26 cellular contexts compared by ENCODE assay signal in the genomic region with DNA sequence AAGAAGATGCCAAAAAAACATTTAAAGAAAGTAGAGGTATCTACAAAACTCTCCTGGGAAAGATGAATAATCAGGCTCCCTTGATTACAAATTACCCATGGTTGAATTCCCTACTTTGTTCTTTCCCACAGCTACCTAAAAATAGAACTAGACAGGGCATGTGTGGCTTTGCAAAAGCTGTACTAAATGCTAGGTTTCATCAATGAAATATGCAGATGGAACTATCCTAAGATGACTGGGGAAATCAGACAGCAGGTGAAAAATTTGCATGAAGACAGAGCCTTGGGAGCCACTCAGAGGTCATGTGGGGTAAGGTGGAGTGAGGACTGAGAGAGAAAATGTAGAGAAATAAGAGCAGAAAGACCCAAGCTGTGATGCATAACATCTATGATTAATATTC. TPM values are rescaled to one million over a fixed set of nuclear protein-coding genes. Genes with fewer than 3 reads are reported as not detected.
DNase-seq lines count a peak whose midpoint lies in the region; ATAC-seq and TF ChIP-seq lines count a peak whose summit lies in the region.
"Had no signal": no experiment of that assay in that cellular context is flagged by ENCODE, and none has a peak within 500 bp of the region (broad histone marks: within the 10 kb centered on the region; RNA-seq: fewer than 3 reads in every experiment).

No MANE protein-coding gene starts in this region.

- H2BK5ac ChIP-seq in mesenchymal stem cell (ENCODE audit: low read depth, low read length, poor library complexity, severe bottlenecking): no peak overlapping the region

- H3K79me1 ChIP-seq in mesenchymal stem cell (replicated peaks; ENCODE audit: low read length, poor library complexity, severe bottlenecking): peaks cover 10% of the 10 kb centered on the region

- no peak overlapping the region for H4K91ac ChIP-seq in mesenchymal stem cell (ENCODE audit: low read length)

- H3K4ac ChIP-seq in mesenchymal stem cell (ENCODE audit: low read depth in 1 of 2, low read length in 2 of 2): no peak overlapping the region

- H3K4me1 ChIP-seq in PC-3 (ENCODE audit: insufficient read depth, low read length) (peaks cover 64% of the 10 kb centered on the region), mesenchymal stem cell (ENCODE audit: control insufficient read depth, insufficient read depth, low read depth, low read length) (peaks cover 4% of the 10 kb centered on the region)
- H3K4me1 ChIP-seq: HAP-1, neural progenitor cell, right atrium auricular region, upper lobe of left lung had no signal

- H3K4me2 ChIP-seq in PC-3 (ENCODE audit: low read length) (peak overlapping the region; percentile 79), mesenchymal stem cell (ENCODE audit: low read length, poor library complexity, severe bottlenecking) (no peak overlapping the region)
- H3K4me2 ChIP-seq: neural progenitor cell had no signal

- H3K4me3 ChIP-seq in PC-3 (ENCODE audit: low read length) (peak overlapping the region; percentile 51; the same call in 1 of the 2 replicates), mesenchymal stem cell (ENCODE audit: insufficient read depth in 1 of 2, low read depth in 1 of 2, low read length in 2 of 2) (no peak overlapping the region)
- H3K4me3 ChIP-seq: dorsolateral prefrontal cortex, HAP-1, neural progenitor cell, right atrium auricular region, SK-N-MC, upper lobe of left lung had no signal

- H2AK5ac ChIP-seq in mesenchymal stem cell (ENCODE audit: low read length, severe bottlenecking): peak overlapping the region; percentile 26

- H3K27ac Mint-ChIP-seq in chondrocyte (ENCODE audit: unreplicated experiment): peak overlapping the region; percentile 50
- H3K27ac Mint-ChIP-seq in CD4-positive, alpha-beta T cell: no peak overlapping the region
- H3K27ac Mint-ChIP-seq: activated CD4-positive, alpha-beta T cell treated with anti-CD3 and anti-CD28 coated beads, Interleukin-2, amount 10 ng/mL, durations not matched to agents 24 days and 14 days; brain; CD8-positive, alpha-beta T cell; neural progenitor cell; stimulated activated naive CD8-positive, alpha-beta T cell treated with anti-CD3 and anti-CD28 coated beads, Interleukin-15, Interleukin-2, amounts not matched to agents 100 ng/mL and 50 ng/mL, for 24 hours had no signal

- no peaks in the 10 kb centered on the region for H3K27me3 ChIP-seq in PC-3 (ENCODE audit: low read length)
- H3K27me3 ChIP-seq in mesenchymal stem cell (ENCODE audit: control insufficient read depth in 1 of 2, insufficient read depth in 1 of 2, low read length in 2 of 2): no peaks in the 10 kb centered on the region
- no peaks in the 10 kb centered on the region for H3K27me3 ChIP-seq in CD4-positive, alpha-beta T cell (ENCODE audit: control insufficient read depth, insufficient read depth, low read length)
- H3K27me3 ChIP-seq: dorsolateral prefrontal cortex, neural progenitor cell, right atrium auricular region, upper lobe of left lung had no signal

- CTCF ChIA-PET in PC-3 (lab: Charles Lee): interaction anchor here (0.5 kb wide), 1 partner anchor 163 kb away, joined by 3 read pairs; no protein-coding TSS in a partner anchor
- CTCF ChIA-PET in CD4-positive, alpha-beta T cell (lab: Charles Lee): interaction anchor here (0.8 to 1.1 kb wide), 2 partner anchors 22 to 725 kb away, joined by 3 to 4 read pairs; no protein-coding TSS in a partner anchor

- no peak overlapping the region for H2BK15ac ChIP-seq in mesenchymal stem cell (ENCODE audit: low read depth, poor library complexity, severe bottlenecking)

- no TSS peak for BruUV-seq in PC-3 (replicated peaks; lab: Mats Ljungman, UMichigan)

- no peak overlapping the region for H3K18ac ChIP-seq in mesenchymal stem cell (ENCODE audit: low read depth in 1 of 2, low read length in 2 of 2)

- no peaks in the 10 kb centered on the region for H4K20me1 ChIP-seq in PC-3 (ENCODE audit: low read length)

- H2AFZ ChIP-seq in PC-3 (ENCODE audit: low read length) (no peak overlapping the region), mesenchymal stem cell (ENCODE audit: low read depth, low read length) (no peak overlapping the region)
- H2AFZ ChIP-seq: neural progenitor cell had no signal

- H3K23ac ChIP-seq in mesenchymal stem cell (ENCODE audit: low read length in 2 of 2): no peak overlapping the region

- H3K9me3 ChIP-seq in PC-3 (ENCODE audit: low read length) (no peaks in the 10 kb centered on the region), mesenchymal stem cell (ENCODE audit: control insufficient read depth, low read length) (no peaks in the 10 kb centered on the region)
- peaks cover 10% of the 10 kb centered on the region for H3K9me3 ChIP-seq in CD4-positive, alpha-beta T cell (ENCODE audit: control insufficient read depth, low read length)
- H3K9me3 ChIP-seq: HAP-1 had no signal

- no peak for ATAC-seq in PC-3
- ATAC-seq in CD4-positive, alpha-beta T cell (ENCODE audit: poor library complexity): no peak
- ATAC-seq: CD8-positive, alpha-beta T cell; left cardiac atrium had no signal

- POLR2A ChIA-PET in PC-3 (lab: Charles Lee; ENCODE audit: unreplicated experiment): no interaction called here
- POLR2A ChIA-PET in CD4-positive, alpha-beta T cell (lab: Charles Lee): no interaction called here

- H3K9ac ChIP-seq in PC-3 (ENCODE audit: low read length) (peak overlapping the region; percentile 79), mesenchymal stem cell (ENCODE audit: low read length) (no peak overlapping the region)
- H3K9ac ChIP-seq: neural progenitor cell had no signal

- no peak overlapping the region for H4K8ac ChIP-seq in mesenchymal stem cell (ENCODE audit: low read length)

- peaks cover 24% of the 10 kb centered on the region for H3F3A ChIP-seq in PC-3 (ENCODE audit: low read length, unreplicated experiment)

- H3K9me3 Mint-ChIP-seq in chondrocyte (ENCODE audit: low read depth): no peaks in the 10 kb centered on the region
- H3K9me3 Mint-ChIP-seq in CD4-positive, alpha-beta T cell: no peaks in the 10 kb centered on the region

- H3K9me2 ChIP-seq in PC-3 (replicated peaks; ENCODE audit: low read length): no peaks in the 10 kb centered on the region

- H3K79me2 ChIP-seq in PC-3 (ENCODE audit: low read length): no peaks in the 10 kb centered on the region

- no peak overlapping the region for H3K4me3 Mint-ChIP-seq in chondrocyte (ENCODE audit: unreplicated experiment)
- H3K4me3 Mint-ChIP-seq in CD4-positive, alpha-beta T cell: no peak overlapping the region
- H3K4me3 Mint-ChIP-seq: activated CD4-positive, alpha-beta T cell treated with anti-CD3 and anti-CD28 coated beads, Interleukin-2, amount 10 ng/mL, durations not matched to agents 24 days and 14 days; CD8-positive, alpha-beta T cell; neural progenitor cell; stimulated activated naive CD8-positive, alpha-beta T cell treated with anti-CD3 and anti-CD28 coated beads, Interleukin-15, Interleukin-2, amounts not matched to agents 100 ng/mL and 50 ng/mL, for 24 hours had no signal

- H2BK12ac ChIP-seq in mesenchymal stem cell (ENCODE audit: low read length in 2 of 2): no peak overlapping the region

- TF ChIP-seq CTCF in PC-3 (conservative IDR thresholded peaks at IDR 0.05; ENCODE audit: low read depth, low read length): no peak
- TF ChIP-seq CTCF in chondrocyte (IDR thresholded peaks at IDR 0.05): no peak
- no peak for TF ChIP-seq CTCF in CD4-positive, alpha-beta T cell (IDR thresholded peaks at IDR 0.05)

- H2BK120ac ChIP-seq in mesenchymal stem cell (ENCODE audit: low read depth, low read length): no peak overlapping the region

- no peaks in the 10 kb centered on the region for H3K27me3 Mint-ChIP-seq in chondrocyte (ENCODE audit: low read depth)
- H3K27me3 Mint-ChIP-seq in CD4-positive, alpha-beta T cell: peaks cover 16% of the 10 kb centered on the region
- H3K27me3 Mint-ChIP-seq: stimulated activated naive CD8-positive, alpha-beta T cell treated with anti-CD3 and anti-CD28 coated beads, Interleukin-15, Interleukin-2, amounts not matched to agents 100 ng/mL and 50 ng/mL, for 24 hours had no signal

- H3K36me3 ChIP-seq in PC-3 (ENCODE audit: low read depth, low read length) (peaks cover 5% of the 10 kb centered on the region; the same call in 1 of the 2 replicates), mesenchymal stem cell (ENCODE audit: control insufficient read depth in 1 of 2, insufficient read depth in 2 of 2, low read depth in 1 of 2, low read length in 2 of 2) (peaks cover 13 to 27% of the 10 kb centered on the region in 2 experiments)
- H3K36me3 ChIP-seq: HAP-1, neural progenitor cell, right atrium auricular region had no signal

- peaks cover 8% of the 10 kb centered on the region for H3K36me3 Mint-ChIP-seq in chondrocyte (ENCODE audit: low read depth)
- no peaks in the 10 kb centered on the region for H3K36me3 Mint-ChIP-seq in CD4-positive, alpha-beta T cell (ENCODE audit: low read depth)
- H3K36me3 Mint-ChIP-seq: neural progenitor cell had no signal

- H3K4me1 Mint-ChIP-seq in chondrocyte (ENCODE audit: low read depth): peaks cover 40% of the 10 kb centered on the region
- no peaks in the 10 kb centered on the region for H3K4me1 Mint-ChIP-seq in CD4-positive, alpha-beta T cell (ENCODE audit: low read depth)
- H3K4me1 Mint-ChIP-seq: activated CD4-positive, alpha-beta T cell treated with anti-CD3 and anti-CD28 coated beads, Interleukin-2, amount 10 ng/mL, durations not matched to agents 24 days and 14 days; neural progenitor cell had no signal

- intact Hi-C loops in PC-3 (cut with micrococcal nuclease): no loop called here
- intact Hi-C loops in CD4-positive, alpha-beta T cell (cut with DNase I, micrococcal nuclease): no loop called here

- H3K27ac ChIP-seq in PC-3 (ENCODE audit: low read length): peak overlapping the region; percentile 95
- H3K27ac ChIP-seq in mesenchymal stem cell (ENCODE audit: low read length, poor library complexity, severe bottlenecking): peak overlapping the region; percentile 4
- no peak overlapping the region for H3K27ac ChIP-seq in CD4-positive, alpha-beta T cell (ENCODE audit: low read depth, low read length)
- H3K27ac ChIP-seq: neural progenitor cell, right atrium auricular region, SK-N-MC, upper lobe of left lung had no signal

- DNase-seq in AG08395 (ENCODE audit: low spot score) (peak; percentile 40), PC-3 (peak; percentile 55), chondrocyte (ENCODE audit: low spot score) (no peak), mesenchymal stem cell (no peak), cortex of kidney (lab: John Stamatoyannopoulos, UW) (no peak), NCI-H1694 treated with DMSO at 0.1 percent for 48 hours (lab: John Stamatoyannopoulos, UW) (no peak), ecto neural progenitor cell (ENCODE audit: low spot score) (no peak)
- DNase-seq in CD4-positive, alpha-beta T cell: no peak
- DNase-seq: ACHN; activated CD4-positive, alpha-beta T cell treated with anti-CD3 and anti-CD28 coated beads, Interleukin-2, amount 10 ng/mL, durations not matched to agents 24 days and 14 days; activated naive CD4-positive, alpha-beta T cell treated with Interleukin-2 at 50 U/mL for 16 hours; CD8-positive, alpha-beta T cell; dorsolateral prefrontal cortex; left cardiac atrium; midbrain; NCI-H187 treated with DMSO at 0.1 percent for 48 hours; NCI-H524; upper lobe of left lung had no signal

- H3K14ac ChIP-seq in mesenchymal stem cell (ENCODE audit: low read length in 2 of 2): no peak overlapping the region

RNA-seq across cellular contexts. Expression of gene LAYN, which starts 14.7 kb away (rescaled TPM):
- total RNA-seq in PC-3 (2014; rRNA removed) (0.47 TPM in 1 of 2 replicates, not detected in the other), chondrocyte (10.6 to 12.9 TPM (median 11.5 TPM) in 3 replicates)
- 41.2 TPM for polyA plus RNA-seq in mesenchymal stem cell (2013, experiment 1 of 2)
- polyA plus RNA-seq in mesenchymal stem cell (2013, experiment 2 of 2): 40.6 TPM
- 1 to 10 TPM; 1.3 to 1.4 TPM for total RNA-seq in CD4-positive, alpha-beta T cell
- total RNA-seq: HT-29 had no signal

RNA-seq across cellular contexts. Expression of gene HOATZ, which starts 40.7 kb away (rescaled TPM):
- total RNA-seq in PC-3 (2014; rRNA removed): not detected in 2 replicates
- not detected in 3 replicates for total RNA-seq in chondrocyte
- 0.07 TPM for polyA plus RNA-seq in mesenchymal stem cell (2013, experiment 1 of 2)
- 0.07 TPM for polyA plus RNA-seq in mesenchymal stem cell (2013, experiment 2 of 2)
- not detected for total RNA-seq in CD4-positive, alpha-beta T cell
- total RNA-seq: activated CD4-positive, alpha-beta T cell treated with anti-CD3 and anti-CD28 coated beads, Interleukin-2, amount 10 ng/mL, durations not matched to agents 24 days and 14 days; CD8-positive, alpha-beta T cell; fibroblast of lung; HT-29; left cardiac atrium; right atrium auricular region had no signal
- polyA plus RNA-seq: fibroblast of lung had no signal

RNA-seq across cellular contexts. Expression of gene BTG4, which starts 43.1 kb away (rescaled TPM):
- total RNA-seq in PC-3 (2014; rRNA removed): not detected in 2 replicates
- not detected in 3 replicates for total RNA-seq in chondrocyte
- polyA plus RNA-seq in mesenchymal stem cell (2013, experiment 1 of 2): 0.07 TPM
- polyA plus RNA-seq in mesenchymal stem cell (2013, experiment 2 of 2): 0.04 TPM
- not detected for total RNA-seq in CD4-positive, alpha-beta T cell
- total RNA-seq: activated CD4-positive, alpha-beta T cell treated with anti-CD3 and anti-CD28 coated beads, Interleukin-2, amount 10 ng/mL, durations not matched to agents 24 days and 14 days; CD8-positive, alpha-beta T cell; HT-29; left cardiac atrium; right atrium auricular region had no signal

RNA-seq across cellular contexts. Expression of gene SIK2, which starts 47.0 kb away (rescaled TPM):
- 8.6 and 9.0 TPM in 2 replicates for total RNA-seq in PC-3 (2014; rRNA removed)
- total RNA-seq in chondrocyte: 12.9 to 16.2 TPM (median 14.4 TPM) in 3 replicates
- 8.1 TPM for polyA plus RNA-seq in mesenchymal stem cell (2013, experiment 1 of 2)
- polyA plus RNA-seq in mesenchymal stem cell (2013, experiment 2 of 2): 8.1 TPM
- total RNA-seq in CD4-positive, alpha-beta T cell: 1 to 10 TPM; 3.6 to 5.8 TPM

Comparison
In these comparisons a context has a peak if more than half of its experiments do, and no peak if none do; other contexts are left out.
1. DNase-seq: peak in AG08395 (single experiment) and PC-3 (single experiment); none in chondrocyte (single experiment), mesenchymal stem cell (single experiment), cortex of kidney (single experiment), CD4-positive, alpha-beta T cell (0 of 10), NCI-H1694 treated with DMSO at 0.1 percent for 48 hours (single experiment) and ecto neural progenitor cell (single experiment).